ENCODE assay signal across 24 cellular contexts in the genomic region with DNA sequence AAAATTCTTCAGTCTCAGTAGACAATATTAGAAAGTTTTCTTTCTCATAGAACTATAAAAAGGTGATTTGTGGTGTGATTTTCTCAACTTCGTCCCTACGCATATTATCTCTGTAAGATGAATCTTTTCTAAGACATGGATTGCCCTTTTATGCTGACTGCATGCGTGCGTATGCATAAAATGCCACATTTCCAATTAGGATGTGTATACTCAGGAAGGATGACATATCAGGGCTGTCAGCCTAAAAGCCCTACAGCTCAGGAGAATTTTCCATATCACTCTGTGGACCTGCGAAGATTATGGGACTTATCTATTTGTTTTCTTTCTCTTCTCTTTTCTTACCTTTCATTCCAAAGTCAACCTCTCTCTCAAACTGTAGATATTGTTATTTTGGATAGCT.
"Had no signal": no experiment of that assay in that cellular context is flagged by ENCODE, and none has a peak within 500 bp of the region (broad histone marks: within the 10 kb centered on the region; RNA-seq: fewer than 3 reads in every experiment).

No MANE protein-coding gene starts in this region.

- H3K27ac ChIP-seq: stomach, suprapubic skin, testis, thoracic aorta, thyroid gland, tibial artery, tibial nerve, transverse colon, upper lobe of left lung, upper lobe of right lung, uterus, vagina had no signal

- H3K4me3 ChIP-seq: stomach, suprapubic skin, testis, thoracic aorta, thyroid gland, tibial artery, tibial nerve, transverse colon, upper lobe of left lung, upper lobe of right lung, uterus, vagina had no signal

- H3K9me3 ChIP-seq: stomach, suprapubic skin, testis, thoracic aorta, thyroid gland, tibial artery, tibial nerve, transverse colon, upper lobe of left lung, upper lobe of right lung, uterus, vagina had no signal

- H3K27me3 ChIP-seq: stomach, suprapubic skin, testis, thyroid gland, tibial artery, tibial nerve, transverse colon, upper lobe of left lung, upper lobe of right lung, uterus, vagina had no signal

- DNase-seq: stimulated activated CD4-positive, alpha-beta T cell treated with anti-CD3 and anti-CD28 coated beads, Interleukin-2, amount 100 ng/mL, for 48 hours; stimulated activated CD4-positive, alpha-beta T cell treated with anti-CD3 and anti-CD28 coated beads, Interleukin-4, amount 100 ng/mL, for 1 hour; stimulated activated CD4-positive, alpha-beta T cell treated with anti-CD3 and anti-CD28 coated beads, Interleukin-4, amount 100 ng/mL, for 24 hours; stimulated activated CD4-positive, alpha-beta T cell treated with anti-CD3 and anti-CD28 coated beads, Interleukin-4, amount 100 ng/mL, for 4 hours; stimulated activated CD8-positive, alpha-beta memory T cell treated with anti-CD3 and anti-CD28 coated beads, Interleukin-4, amount 100 ng/mL, for 48 hours; stimulated activated naive B cell treated with anti-CD40 and anti-IgM and Interleukin-4, amounts not matched to agents 10 μg/mL and 1 μg/mL and 100 μg/mL, for 72 hours; stimulated activated naive CD4-positive, alpha-beta T cell; stimulated activated naive CD4-positive, alpha-beta T cell treated with Interleukin-2 at 50 U/mL for 16 hours; stimulated activated naive CD8-positive, alpha-beta T cell treated with anti-CD3 and anti-CD28 coated beads, Interleukin-15, amount 100 ng/mL, for 72 hours; stimulated activated naive CD8-positive, alpha-beta T cell treated with anti-CD3 and anti-CD28 coated beads, Interleukin-15, Interleukin-2, amounts not matched to agents 100 U/mL and 50 U/mL, for 24 hours; stomach; substantia nigra; testis; thyroid gland; tibial artery; transverse colon; trophoblast cell; upper lobe of left lung; upper lobe of right lung; uterus had no signal

- H3K36me3 ChIP-seq: stomach, suprapubic skin, thoracic aorta, thyroid gland, tibial artery, tibial nerve, transverse colon, upper lobe of left lung, upper lobe of right lung, uterus, vagina had no signal
